8 cellular contexts compared by ENCODE assay signal in the genomic region with DNA sequence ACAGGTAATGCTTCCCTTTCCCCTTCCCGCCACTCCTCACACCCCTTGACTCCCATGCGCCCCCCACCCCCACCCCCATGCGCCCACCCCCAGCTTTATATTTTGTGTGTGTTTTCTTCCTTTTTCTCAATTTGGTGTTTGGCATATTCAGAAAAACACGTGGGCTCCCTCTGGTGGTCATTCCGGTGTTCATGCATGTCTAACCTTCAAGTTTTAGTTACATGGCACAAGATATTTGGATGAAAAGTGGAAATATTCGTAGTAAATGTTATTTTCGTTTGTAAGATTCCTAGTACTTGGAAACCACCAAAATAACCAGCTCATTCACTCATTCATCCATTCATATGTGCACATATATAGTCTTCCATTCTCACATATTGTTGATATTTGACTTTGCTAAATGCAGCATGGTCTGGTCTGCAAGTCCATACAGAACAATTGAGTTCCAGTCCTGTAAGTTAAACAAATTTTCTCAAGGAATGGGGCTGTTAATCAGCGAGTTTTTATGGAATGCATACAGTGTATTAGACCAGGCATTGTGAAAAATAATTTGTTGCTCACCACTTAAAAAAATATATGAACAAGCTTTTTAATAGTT.
DNase-seq lines count a peak whose midpoint lies in the region; ATAC-seq and TF ChIP-seq lines count a peak whose summit lies in the region.

No MANE protein-coding gene starts in this region.

- intact Hi-C loops in heart right ventricle (cut with DNase I), result loop anchor here in 9 of 10 donors (1.0 to 10.0 kb wide), 11 partner anchors 65 to 337 kb away; no protein-coding TSS in a partner anchor
- intact Hi-C loops in sigmoid colon (cut with DNase I), result loop anchor here (1.0 to 5.0 kb wide), 3 partner anchors 68 to 280 kb away; no protein-coding TSS in a partner anchor

- H3K4me1 ChIP-seq in SJCRH30 (peaks cover 42% of the 10 kb centered on the region), heart right ventricle (peaks cover 3 to 49% (median 40%) of the 10 kb centered on the region in 9 donors), sigmoid colon (peaks cover 0 to 45% (median 27%) of the 10 kb centered on the region in 4 donors)

- ATAC-seq in heart right ventricle (peak in 7 of 8 donors; percentile 30 to 75 (median 37)), HG03342 (IDR thresholded peaks at IDR 0.05; ENCODE audit: unreplicated experiment) (no peak)

- TF ChIP-seq RAD21 in Ishikawa (IDR thresholded peaks at IDR 0.05; ENCODE audit: low read depth), result peak; percentile 77

- H3K27me3 Mint-ChIP-seq in activated naive CD4-positive, alpha-beta T cell treated with anti-CD3 and anti-CD28 coated beads, Interleukin-2, amount 10 ng/mL, durations not matched to agents 7 days and 5 days, result peaks cover 11% of the 10 kb centered on the region

- in situ Hi-C loops in Caki2 (cut with HindIII; ENCODE audit: low pct_unique_long_range_greater_than_20kb, low sequenced_read_pairs), result no loop called here

- CTCF ChIA-PET in activated naive CD4-positive, alpha-beta T cell treated with anti-CD3 and anti-CD28 coated beads, Interleukin-2, amount 10 ng/mL, durations not matched to agents 7 days and 5 days (lab: Charles Lee), result interaction anchor here (0.7 to 4.8 kb wide), 22 partner anchors 8 to 147 kb away, joined by 3 to 56 read pairs (median 4); no protein-coding TSS in a partner anchor

- no peaks in the 10 kb centered on the region for H3K27me3 ChIP-seq in SJCRH30
- H3K27me3 ChIP-seq in heart right ventricle, result no peaks in the 10 kb centered on the region
- no peaks in the 10 kb centered on the region for H3K27me3 ChIP-seq in sigmoid colon

- H3K27ac ChIP-seq in SJCRH30 (peak overlapping the region; percentile 85; the same call in 1 of the 2 replicates), heart right ventricle (peak overlapping the region in 9 of 10 donors; percentile 2 to 82 (median 63)), sigmoid colon (peak overlapping the region; percentile 48 to 72 (median 54))

- H3K27ac Mint-ChIP-seq in activated naive CD4-positive, alpha-beta T cell treated with anti-CD3 and anti-CD28 coated beads, Interleukin-2, amount 10 ng/mL, durations not matched to agents 7 days and 5 days, result no peak overlapping the region

- 2% methylated on average over 8 of the region's 8 CpGs for WGBS in heart right ventricle, 2 donors
- WGBS in sigmoid colon, 2 donors, result 0 to 3% methylated on average over 8 of the region's 8 CpGs

- H3K36me3 Mint-ChIP-seq in activated naive CD4-positive, alpha-beta T cell treated with anti-CD3 and anti-CD28 coated beads, Interleukin-2, amount 10 ng/mL, durations not matched to agents 7 days and 5 days, result no peaks in the 10 kb centered on the region

- H3K4me1 Mint-ChIP-seq in activated naive CD4-positive, alpha-beta T cell treated with anti-CD3 and anti-CD28 coated beads, Interleukin-2, amount 10 ng/mL, durations not matched to agents 7 days and 5 days, result peaks cover 11% of the 10 kb centered on the region

- H3K36me3 ChIP-seq in SJCRH30 (no peaks in the 10 kb centered on the region), heart right ventricle (no peaks in the 10 kb centered on the region), sigmoid colon (no peaks in the 10 kb centered on the region)

- TF ChIP-seq POLR2A in sigmoid colon (IDR thresholded peaks at IDR 0.05), result no peak

- no peaks in the 10 kb centered on the region for H3K9me3 ChIP-seq in SJCRH30 (replicated peaks)
- H3K9me3 ChIP-seq in heart right ventricle, result no peaks in the 10 kb centered on the region
- no peaks in the 10 kb centered on the region for H3K9me3 ChIP-seq in sigmoid colon

- TF ChIP-seq CTCF in heart right ventricle (IDR thresholded peaks at IDR 0.05), result peak; percentile 65 to 82 (median 74)
- TF ChIP-seq CTCF in sigmoid colon (IDR thresholded peaks at IDR 0.05), result peak; percentile 19 to 72 (median 54)

- H3K4me3 ChIP-seq in SJCRH30, result peak overlapping the region; percentile 37
- H3K4me3 ChIP-seq in heart right ventricle, result peak overlapping the region in 6 of 10 donors; percentile 3 to 33 (median 26)
- H3K4me3 ChIP-seq in sigmoid colon, result peak overlapping the region in 3 of 4 donors; percentile 24 to 32 (median 28)

- DNase-seq in Caki2 (ENCODE audit: low read depth) (peak; percentile 30), SJCRH30 (peak; percentile 75 to 89), heart right ventricle (peak; percentile 52 to 79), sigmoid colon (peak; percentile 73), mesenteric fat pad (ENCODE audit: low spot score) (no peak)
- peak; percentile 75 for DNase-seq in activated naive CD4-positive, alpha-beta T cell treated with anti-CD3 and anti-CD28 coated beads, Interleukin-2, amount 10 ng/mL, durations not matched to agents 7 days and 5 days

- H3K9me3 Mint-ChIP-seq in activated naive CD4-positive, alpha-beta T cell treated with anti-CD3 and anti-CD28 coated beads, Interleukin-2, amount 10 ng/mL, durations not matched to agents 7 days and 5 days, result no peaks in the 10 kb centered on the region

- H3K4me3 Mint-ChIP-seq in activated naive CD4-positive, alpha-beta T cell treated with anti-CD3 and anti-CD28 coated beads, Interleukin-2, amount 10 ng/mL, durations not matched to agents 7 days and 5 days, result no peak overlapping the region

- TF ChIP-seq EP300 in Ishikawa (IDR thresholded peaks at IDR 0.05; ENCODE audit: borderline replicate concordance), result no peak
- no peak for TF ChIP-seq EP300 in sigmoid colon (IDR thresholded peaks at IDR 0.05)

TF ChIP-seq in Ishikawa, 13 proteins besides CTCF, POLR2A, EP300 and RAD21:
- TF ChIP-seq YY1 (IDR thresholded peaks at IDR 0.05; ENCODE audit: low read depth), result no peak
- TF ChIP-seq, protein P1, sequence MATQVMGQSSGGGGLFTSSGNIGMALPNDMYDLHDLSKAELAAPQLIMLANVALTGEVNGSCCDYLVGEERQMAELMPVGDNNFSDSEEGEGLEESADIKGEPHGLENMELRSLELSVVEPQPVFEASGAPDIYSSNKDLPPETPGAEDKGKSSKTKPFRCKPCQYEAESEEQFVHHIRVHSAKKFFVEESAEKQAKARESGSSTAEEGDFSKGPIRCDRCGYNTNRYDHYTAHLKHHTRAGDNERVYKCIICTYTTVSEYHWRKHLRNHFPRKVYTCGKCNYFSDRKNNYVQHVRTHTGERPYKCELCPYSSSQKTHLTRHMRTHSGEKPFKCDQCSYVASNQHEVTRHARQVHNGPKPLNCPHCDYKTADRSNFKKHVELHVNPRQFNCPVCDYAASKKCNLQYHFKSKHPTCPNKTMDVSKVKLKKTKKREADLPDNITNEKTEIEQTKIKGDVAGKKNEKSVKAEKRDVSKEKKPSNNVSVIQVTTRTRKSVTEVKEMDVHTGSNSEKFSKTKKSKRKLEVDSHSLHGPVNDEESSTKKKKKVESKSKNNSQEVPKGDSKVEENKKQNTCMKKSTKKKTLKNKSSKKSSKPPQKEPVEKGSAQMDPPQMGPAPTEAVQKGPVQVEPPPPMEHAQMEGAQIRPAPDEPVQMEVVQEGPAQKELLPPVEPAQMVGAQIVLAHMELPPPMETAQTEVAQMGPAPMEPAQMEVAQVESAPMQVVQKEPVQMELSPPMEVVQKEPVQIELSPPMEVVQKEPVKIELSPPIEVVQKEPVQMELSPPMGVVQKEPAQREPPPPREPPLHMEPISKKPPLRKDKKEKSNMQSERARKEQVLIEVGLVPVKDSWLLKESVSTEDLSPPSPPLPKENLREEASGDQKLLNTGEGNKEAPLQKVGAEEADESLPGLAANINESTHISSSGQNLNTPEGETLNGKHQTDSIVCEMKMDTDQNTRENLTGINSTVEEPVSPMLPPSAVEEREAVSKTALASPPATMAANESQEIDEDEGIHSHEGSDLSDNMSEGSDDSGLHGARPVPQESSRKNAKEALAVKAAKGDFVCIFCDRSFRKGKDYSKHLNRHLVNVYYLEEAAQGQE (IDR thresholded peaks at IDR 0.05; ENCODE audit: low read depth), result no peak
- TF ChIP-seq, protein P2, sequence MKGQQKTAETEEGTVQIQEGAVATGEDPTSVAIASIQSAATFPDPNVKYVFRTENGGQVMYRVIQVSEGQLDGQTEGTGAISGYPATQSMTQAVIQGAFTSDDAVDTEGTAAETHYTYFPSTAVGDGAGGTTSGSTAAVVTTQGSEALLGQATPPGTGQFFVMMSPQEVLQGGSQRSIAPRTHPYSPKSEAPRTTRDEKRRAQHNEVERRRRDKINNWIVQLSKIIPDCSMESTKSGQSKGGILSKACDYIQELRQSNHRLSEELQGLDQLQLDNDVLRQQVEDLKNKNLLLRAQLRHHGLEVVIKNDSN (IDR thresholded peaks at IDR 0.05), result no peak
